In genomic region chr11:6570691-6571427, GRCh38 we compare ENCODE assay signal across 2 cellular contexts.
A peak's percentile ranks its signal among the peaks of the same experiment; 100 is the strongest.
TF ChIP-seq lines count a peak whose summit lies in the region.

No MANE protein-coding gene starts in this region.

TF ChIP-seq in GM23338, 12 proteins besides CTCF, POLR2A, EP300 and RAD21:
- TF ChIP-seq EZH2 (IDR thresholded peaks at IDR 0.05; ENCODE audit: low read depth, unreplicated experiment): no peak
- TF ChIP-seq REST (IDR thresholded peaks at IDR 0.05; ENCODE audit: unreplicated experiment): no peak
- no peak for TF ChIP-seq ZNF114 (CRISPR knock-in tag; IDR thresholded peaks at IDR 0.05)
- TF ChIP-seq, protein P1, sequence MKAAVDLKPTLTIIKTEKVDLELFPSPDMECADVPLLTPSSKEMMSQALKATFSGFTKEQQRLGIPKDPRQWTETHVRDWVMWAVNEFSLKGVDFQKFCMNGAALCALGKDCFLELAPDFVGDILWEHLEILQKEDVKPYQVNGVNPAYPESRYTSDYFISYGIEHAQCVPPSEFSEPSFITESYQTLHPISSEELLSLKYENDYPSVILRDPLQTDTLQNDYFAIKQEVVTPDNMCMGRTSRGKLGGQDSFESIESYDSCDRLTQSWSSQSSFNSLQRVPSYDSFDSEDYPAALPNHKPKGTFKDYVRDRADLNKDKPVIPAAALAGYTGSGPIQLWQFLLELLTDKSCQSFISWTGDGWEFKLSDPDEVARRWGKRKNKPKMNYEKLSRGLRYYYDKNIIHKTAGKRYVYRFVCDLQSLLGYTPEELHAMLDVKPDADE (IDR thresholded peaks at IDR 0.05): no peak
- no peak for TF ChIP-seq CREB1 (CRISPR knock-in tag; IDR thresholded peaks at IDR 0.05; ENCODE audit: low read depth)
- no peak for TF ChIP-seq POLR2AphosphoS5 (IDR thresholded peaks at IDR 0.05; ENCODE audit: low read depth)
- no peak for TF ChIP-seq JUNB (IDR thresholded peaks at IDR 0.05; ENCODE audit: unreplicated experiment)
- no peak for TF ChIP-seq ZNF462 (CRISPR knock-in tag; IDR thresholded peaks at IDR 0.05)
- TF ChIP-seq STAT1 (IDR thresholded peaks at IDR 0.05; ENCODE audit: unreplicated experiment): no peak
- no peak for TF ChIP-seq ZNF331 (CRISPR knock-in tag; IDR thresholded peaks at IDR 0.05; ENCODE audit: low read depth)
- TF ChIP-seq NANOG (IDR thresholded peaks at IDR 0.05; ENCODE audit: borderline replicate concordance): no peak
- TF ChIP-seq EZH2phosphoT487 (IDR thresholded peaks at IDR 0.05; ENCODE audit: unreplicated experiment): no peak

TF ChIP-seq in K562, 482 proteins besides CTCF, POLR2A, EP300 and RAD21:
- TF ChIP-seq PHF21A (IDR thresholded peaks at IDR 0.05; ENCODE audit: borderline replicate concordance, low read depth) (no peak), ZBTB33 (CRISPR knock-in tag; IDR thresholded peaks at IDR 0.05) (peak; percentile 82), ZNF766 (CRISPR knock-in tag; conservative IDR thresholded peaks at IDR 0.05) (no peak), FIP1L1 (IDR thresholded peaks at IDR 0.05; ENCODE audit: low read depth, low read length, poor library complexity, severe bottlenecking) (peak; percentile 38), CBX1 (IDR thresholded peaks at IDR 0.05; ENCODE audit: low read depth) (no peak), POU5F1 (IDR thresholded peaks at IDR 0.05; ENCODE audit: borderline replicate concordance, low read depth, low read length, partially characterized antibody) (no peak), DMBX1 (CRISPR knock-in tag; IDR thresholded peaks at IDR 0.05; ENCODE audit: borderline replicate concordance) (no peak), ZNF398 (CRISPR knock-in tag; IDR thresholded peaks at IDR 0.05) (no peak), POLR2G (IDR thresholded peaks at IDR 0.05; ENCODE audit: low read depth, low read length) (peak; percentile 36; the same call in 1 of the 2 replicates), NFE2 (IDR thresholded peaks at IDR 0.05; ENCODE audit: low read depth) (no peak), ILF3 (IDR thresholded peaks at IDR 0.05; ENCODE audit: borderline replicate concordance) (no peak), TSHZ1 (CRISPR knock-in tag; IDR thresholded peaks at IDR 0.05) (no peak), LEF1 (IDR thresholded peaks at IDR 0.05) (no peak), SREBF1 (IDR thresholded peaks at IDR 0.05; ENCODE audit: borderline replicate concordance, low read depth, low read length) (no peak), GABPB2 (CRISPR knock-in tag; conservative IDR thresholded peaks at IDR 0.05) (no peak), HMGN3 (IDR thresholded peaks at IDR 0.05; ENCODE audit: borderline replicate concordance, extremely low read depth, insufficient read length, low read depth, low read length) (peak; percentile 17), MECOM (CRISPR knock-in tag; IDR thresholded peaks at IDR 0.05) (no peak), POLR2B (IDR thresholded peaks at IDR 0.05; ENCODE audit: low read depth, partially characterized antibody) (no peak)
